In genomic region chr14:32678088-32678487, GRCh38 we compare ENCODE assay signal across 8 cellular contexts.
"Had no signal": no experiment of that assay in that cellular context is flagged by ENCODE, and none has a peak within 500 bp of the region (broad histone marks: within the 10 kb centered on the region; RNA-seq: fewer than 3 reads in every experiment).

No MANE protein-coding gene starts in this region.

- H3K4me3 Mint-ChIP-seq: H9, IgD-negative memory B cell had no signal

- ATAC-seq: HepG2, K562 had no signal

- DNase-seq: GM23248, GOT3, H9, HCEC 1CT had no signal

- H3K9ac ChIP-seq: GM23248 had no signal

- H3K9me3 Mint-ChIP-seq: H9 had no signal

- H3K27ac ChIP-seq: GM23248, HL-60 had no signal

- H3K4me3 ChIP-seq: GM23248, K562 had no signal

- H3K27me3 Mint-ChIP-seq: IgD-negative memory B cell had no signal

- H2AFZ ChIP-seq: GM23248 had no signal

- H3K27ac Mint-ChIP-seq: H9, IgD-negative memory B cell had no signal
